ENCODE assay signal across 1 cellular context in genomic region chr12:88559199-88559598, GRCh38.
TF ChIP-seq lines count a peak whose summit lies in the region.

No MANE protein-coding gene starts in this region.

TF ChIP-seq in endothelial cell of umbilical vein, 7 proteins besides CTCF, POLR2A, EP300 and RAD21 (continued from another document):
- TF ChIP-seq JUN (IDR thresholded peaks at IDR 0.05; ENCODE audit: borderline replicate concordance, insufficient read depth, insufficient read length, low read depth) (no peak), EZH2 (IDR thresholded peaks at IDR 0.05; ENCODE audit: borderline replicate concordance, low read depth, low read length, severe bottlenecking) (no peak), MAX (IDR thresholded peaks at IDR 0.05; ENCODE audit: insufficient read depth, insufficient read length) (no peak), FOS (IDR thresholded peaks at IDR 0.05; ENCODE audit: borderline replicate concordance, insufficient read depth, low read length) (no peak), POLR2AphosphoS5 (IDR thresholded peaks at IDR 0.05; ENCODE audit: insufficient read depth, low read depth, low read length) (no peak), GATA2 (IDR thresholded peaks at IDR 0.05; ENCODE audit: insufficient read depth, insufficient read length, low read depth, low read length) (no peak)
TF ChIP-seq in endothelial cell of umbilical vein: peak in this region for 0.
